ENCODE assay signal across 12 cellular contexts in genomic region chr2:41955641-41956040, GRCh38.
DNase-seq lines count a peak whose midpoint lies in the region; ATAC-seq lines count a peak whose summit lies in the region.
"Had no signal": no experiment of that assay in that cellular context is flagged by ENCODE, and none has a peak within 500 bp of the region (broad histone marks: within the 10 kb centered on the region; RNA-seq: fewer than 3 reads in every experiment).

No MANE protein-coding gene starts in this region.

- no peaks in the 10 kb centered on the region for H3K9me3 ChIP-seq in Karpas-422 (ENCODE audit: low read length)

- H3K9ac ChIP-seq in Karpas-422 (ENCODE audit: low read length) = no peak overlapping the region

- no peaks in the 10 kb centered on the region for H3K36me3 Mint-ChIP-seq in memory B cell
- H3K36me3 Mint-ChIP-seq in activated naive CD4-positive, alpha-beta T cell treated with anti-CD3 and anti-CD28 coated beads, Interleukin-2, amount 50 U/mL, for 72 hours = no peaks in the 10 kb centered on the region

- no peaks in the 10 kb centered on the region for H3K9me3 Mint-ChIP-seq in memory B cell
- no peaks in the 10 kb centered on the region for H3K9me3 Mint-ChIP-seq in activated naive CD4-positive, alpha-beta T cell treated with anti-CD3 and anti-CD28 coated beads, Interleukin-2, amount 50 U/mL, for 72 hours
- H3K9me3 Mint-ChIP-seq: neural crest cell; T-helper 1 cell treated with Interleukin-12 subunit alpha and Interleukin-12 subunit beta and Interleukin-4 antibody, amounts not matched to agents 30 μg/mL and 1 μg/mL, for 36 hours had no signal

- H3K27ac Mint-ChIP-seq in memory B cell = peak overlapping the region; percentile 1
- no peak overlapping the region for H3K27ac Mint-ChIP-seq in activated naive CD4-positive, alpha-beta T cell treated with anti-CD3 and anti-CD28 coated beads, Interleukin-2, amount 50 U/mL, for 72 hours
- H3K27ac Mint-ChIP-seq: T-helper 1 cell treated with Interleukin-12 subunit alpha and Interleukin-12 subunit beta and Interleukin-4 antibody, amounts not matched to agents 30 μg/mL and 1 μg/mL, for 36 hours had no signal

- no peaks in the 10 kb centered on the region for H3K27me3 ChIP-seq in Karpas-422 (ENCODE audit: low read length)

- no peak overlapping the region for H2AFZ ChIP-seq in Karpas-422 (ENCODE audit: low read length)

- H4K20me1 ChIP-seq in Karpas-422 (ENCODE audit: insufficient read depth, low read depth, low read length) = no peaks in the 10 kb centered on the region

- H3K4me1 ChIP-seq in Karpas-422 (ENCODE audit: low read length) = peaks cover 6% of the 10 kb centered on the region

- peaks cover 26% of the 10 kb centered on the region for H3K4me1 Mint-ChIP-seq in memory B cell

- peak; percentile 72 for ATAC-seq in GM18868 (IDR thresholded peaks at IDR 0.05; ENCODE audit: unreplicated experiment)
- peak; percentile 41 for ATAC-seq in GM21786 (IDR thresholded peaks at IDR 0.05; ENCODE audit: unreplicated experiment)
- peak; percentile 85 for ATAC-seq in memory B cell (ENCODE audit: low read depth)
- ATAC-seq in HG02840 (IDR thresholded peaks at IDR 0.05; ENCODE audit: low FRiP score, unreplicated experiment) = no peak
- no peak for ATAC-seq in activated naive CD4-positive, alpha-beta T cell treated with anti-CD3 and anti-CD28 coated beads, Interleukin-2, amount 50 U/mL, for 72 hours

- H3K79me2 ChIP-seq in Karpas-422 (ENCODE audit: low read length) = no peaks in the 10 kb centered on the region

- H3K4me3 Mint-ChIP-seq in memory B cell = no peak overlapping the region
- H3K4me3 Mint-ChIP-seq: neural crest cell; T-helper 1 cell treated with Interleukin-12 subunit alpha and Interleukin-12 subunit beta and Interleukin-4 antibody, amounts not matched to agents 30 μg/mL and 1 μg/mL, for 36 hours had no signal

- no peaks in the 10 kb centered on the region for H3K9me2 ChIP-seq in Karpas-422 (replicated peaks; ENCODE audit: insufficient read depth, low read length)

- H3K27me3 Mint-ChIP-seq in memory B cell = peaks cover 2% of the 10 kb centered on the region

- DNase-seq in Karpas-422 (peak; percentile 52), memory B cell (ENCODE audit: low spot score in 2 of 2) (peak in 1 of 2 donors; percentile 15), posterior cingulate gyrus (no peak), mesenteric fat pad (ENCODE audit: low spot score) (no peak)
- DNase-seq in activated naive CD4-positive, alpha-beta T cell treated with anti-CD3 and anti-CD28 coated beads, Interleukin-2, amount 50 U/mL, for 72 hours (ENCODE audit: low spot score in 2 of 2) = no peak
- DNase-seq: NCI-H446 had no signal

- intact Hi-C loops in posterior cingulate gyrus (cut with DNase I) = no loop called here

- H3K4me2 ChIP-seq in Karpas-422 (ENCODE audit: low read depth, low read length, poor library complexity, severe bottlenecking) = no peak overlapping the region

- H3K27ac ChIP-seq in Karpas-422 (ENCODE audit: low read length) = no peak overlapping the region
- H3K27ac ChIP-seq: epithelial cell of prostate had no signal

- no peak overlapping the region for H3K4me3 ChIP-seq in Karpas-422 (ENCODE audit: low read length)

- no peaks in the 10 kb centered on the region for H3K36me3 ChIP-seq in Karpas-422 (ENCODE audit: insufficient read depth, low read length)

Comparison
In these comparisons a context has a peak if more than half of its experiments do, and no peak if none do; other contexts are left out.
1. ATAC-seq: peak in GM18868 (single experiment), GM21786 (single experiment) and memory B cell (single experiment); none in HG02840 (single experiment) and activated naive CD4-positive, alpha-beta T cell treated with anti-CD3 and anti-CD28 coated beads, Interleukin-2, amount 50 U/mL, for 72 hours (0 of 2).